In the genomic region with DNA sequence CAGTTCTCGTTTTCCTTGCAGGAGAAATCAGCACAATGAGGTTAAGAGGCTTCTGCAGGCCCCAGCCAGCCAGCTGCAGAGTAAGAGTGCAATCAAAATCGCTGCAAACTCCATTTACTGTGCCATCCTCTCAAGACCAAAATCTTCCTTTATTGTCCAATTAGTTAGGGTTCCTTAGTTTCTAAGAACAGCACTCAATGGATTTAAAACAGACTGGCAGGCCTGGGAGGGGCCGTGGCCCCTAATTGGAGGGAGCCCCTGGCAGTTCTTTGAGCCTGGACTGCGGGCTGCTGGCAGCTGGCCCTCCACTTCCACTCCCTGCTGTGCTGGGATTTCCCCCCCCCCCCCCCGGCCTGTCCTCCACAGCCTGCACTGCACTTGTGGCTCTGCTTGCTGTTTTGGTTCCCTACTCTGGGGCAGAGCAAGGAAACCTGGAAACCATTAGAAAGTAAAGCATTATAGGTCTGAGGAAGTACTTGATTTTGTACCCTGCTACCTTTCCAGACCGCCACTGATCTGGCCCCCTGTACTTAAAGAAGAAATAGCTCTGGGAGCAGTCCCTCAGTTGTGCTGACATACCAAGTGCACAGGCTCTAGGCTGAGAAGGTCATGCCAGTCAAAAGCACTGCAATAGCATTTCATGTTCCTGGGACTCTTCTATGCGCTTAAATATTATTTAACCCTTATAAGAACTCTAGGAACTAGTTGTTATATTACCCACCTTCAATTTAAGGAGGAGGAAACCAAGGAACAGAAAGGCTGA, we compare ENCODE assay signal across 12 cellular contexts.
DNase-seq lines count a peak whose midpoint lies in the region; ATAC-seq, FAIRE-seq and TF ChIP-seq lines count a peak whose summit lies in the region.
"Had no signal": no experiment of that assay in that cellular context is flagged by ENCODE, and none has a peak within 500 bp of the region (broad histone marks: within the 10 kb centered on the region; RNA-seq: fewer than 3 reads in every experiment).

No MANE protein-coding gene starts in this region.

- TF ChIP-seq CTCF in GM12878 (IDR thresholded peaks at IDR 0.05 in 2 of 3, conservative IDR thresholded peaks at IDR 0.05 in 1 of 3; ENCODE audit: control insufficient read depth in 2 of 3, extremely low read depth in 1 of 3, insufficient read depth in 1 of 3, low read depth in 3 of 3, low read length in 3 of 3) (no peak), GM10266 (IDR thresholded peaks at IDR 0.05; ENCODE audit: control insufficient read depth, insufficient read depth, low read depth, missing control alignments) (no peak)

- no peak overlapping the region for H3K4me3 Mint-ChIP-seq in activated CD4-positive, alpha-beta T cell treated with anti-CD3 and anti-CD28 coated beads, Interleukin-2, amount 10 ng/mL, durations not matched to agents 24 days and 14 days

- intact Hi-C loops in GM12878 (cut with micrococcal nuclease; ENCODE audit: unreplicated experiment) = no loop called here
- intact Hi-C loops in activated CD4-positive, alpha-beta T cell treated with anti-CD3 and anti-CD28 coated beads, Interleukin-2, amount 10 ng/mL, durations not matched to agents 24 days and 14 days (cut with micrococcal nuclease) = loop anchor here (10.0 kb wide), 1 partner anchor 332 kb away; no protein-coding TSS in a partner anchor

- H3K4me1 ChIP-seq in GM12878 (ENCODE audit: control insufficient read depth, insufficient read depth, low read length) = no peaks in the 10 kb centered on the region

- no peaks in the 10 kb centered on the region for H3K4me1 Mint-ChIP-seq in activated CD4-positive, alpha-beta T cell treated with anti-CD3 and anti-CD28 coated beads, Interleukin-2, amount 10 ng/mL, durations not matched to agents 24 days and 14 days

- H3K27me3 Mint-ChIP-seq in activated CD4-positive, alpha-beta T cell treated with anti-CD3 and anti-CD28 coated beads, Interleukin-2, amount 10 ng/mL, durations not matched to agents 24 days and 14 days = peaks cover 6% of the 10 kb centered on the region

- no peak for TF ChIP-seq EP300 in GM12878 (IDR thresholded peaks at IDR 0.05; ENCODE audit: borderline replicate concordance in 1 of 2, control insufficient read depth in 1 of 2, low read depth in 2 of 2, low read length in 2 of 2)

- no peak for TF ChIP-seq POLR2A in GM12878 (IDR thresholded peaks at IDR 0.05; ENCODE audit: low read depth, low read length)

- 0% methylated on average over 7 of the region's 7 CpGs for WGBS in GM12878 (ENCODE audit: insufficient coverage, insufficient replicate concordance, low lambda C conversion rate, missing lambda C conversion rate)

- POLR2A ChIA-PET in GM12878 (lab: Charles Lee) = no interaction called here

- no peaks in the 10 kb centered on the region for H4K20me1 ChIP-seq in GM12878 (ENCODE audit: control insufficient read depth, insufficient read depth)

- DNase-seq in DMS79 (lab: John Stamatoyannopoulos, UW) = peak; percentile 85
- peak; percentile 58 for DNase-seq in NCI-H1417 treated with DMSO at 0.1 percent for 48 hours (lab: John Stamatoyannopoulos, UW)
- no peak for DNase-seq in GM12878 (ENCODE audit: low read depth, low spot score)
- peak; percentile 63 for DNase-seq in midbrain (lab: John Stamatoyannopoulos, UW)
- DNase-seq in SIG-M5 treated with dmso at 0.1 percent for 504 hours (lab: John Stamatoyannopoulos, UW; ENCODE audit: unreplicated experiment) = no peak
- DNase-seq in activated CD4-positive, alpha-beta T cell treated with anti-CD3 and anti-CD28 coated beads, Interleukin-2, amount 10 ng/mL, durations not matched to agents 24 days and 14 days = no peak
- no peak for DNase-seq in mesenteric fat pad (ENCODE audit: low spot score)
- no peak for DNase-seq in GM10266 (ENCODE audit: extremely low spot score)

- H3K9me3 ChIP-seq in GM12878 (replicated peaks; ENCODE audit: control insufficient read depth, insufficient read depth, low read length) = no peaks in the 10 kb centered on the region
- H3K9me3 ChIP-seq: suprapubic skin had no signal

- H3K4me3 ChIP-seq in GM12878 = no peak overlapping the region
- H3K4me3 ChIP-seq: lung, suprapubic skin had no signal

- no peak overlapping the region for H3K27ac Mint-ChIP-seq in activated CD4-positive, alpha-beta T cell treated with anti-CD3 and anti-CD28 coated beads, Interleukin-2, amount 10 ng/mL, durations not matched to agents 24 days and 14 days

- H3K36me3 ChIP-seq in GM12878 (ENCODE audit: control insufficient read depth in 2 of 2, insufficient read depth in 2 of 2, low read length in 1 of 2) = no peaks in the 10 kb centered on the region
- H3K36me3 ChIP-seq: suprapubic skin had no signal

- CTCF ChIA-PET in GM12878 (lab: Yijun Ruan, JAX) = interaction anchor here (7.0 kb wide), 1 partner anchor 122 kb away, joined by 89 read pairs; no protein-coding TSS in a partner anchor

- 0 out of 3 replicates have a peak, but pooled peaks have one; percentile 28 for ATAC-seq in GM12878

- RAD21 ChIA-PET in GM12878 (lab: Charles Lee; ENCODE audit: unreplicated experiment) = no interaction called here

- H3K4me2 ChIP-seq in GM12878 (ENCODE audit: control insufficient read depth, insufficient read depth) = no peak overlapping the region

- SMC1A ChIA-PET in GM12878 (lab: Charles Lee; ENCODE audit: uncharacterized antibody, unreplicated experiment) = no interaction called here

- no peak for TF ChIP-seq RAD21 in GM12878 (IDR thresholded peaks at IDR 0.05; ENCODE audit: insufficient read depth, low read depth, low read length)

- H3K27me3 ChIP-seq in GM12878 (replicated peaks in 1 of 2; ENCODE audit: control insufficient read depth in 2 of 2, insufficient read depth in 2 of 2, low read length in 1 of 2) = peaks cover 0 to 3% of the 10 kb centered on the region in 2 experiments; a peak in 1 of 4 replicates
- H3K27me3 ChIP-seq: suprapubic skin had no signal

- H3K27ac ChIP-seq in GM12878 (ENCODE audit: control insufficient read depth, insufficient read depth) = no peak overlapping the region
- H3K27ac ChIP-seq: suprapubic skin had no signal

- no peak overlapping the region for H3K9ac ChIP-seq in GM12878 (ENCODE audit: control insufficient read depth, insufficient read depth, low read length)

- no peak for FAIRE-seq in GM12878 (lab: Jason Lieb, UNC)
- FAIRE-seq: D721Med, endothelial cell of umbilical vein had no signal

- no peaks in the 10 kb centered on the region for H3K79me2 ChIP-seq in GM12878 (ENCODE audit: control insufficient read depth, insufficient read depth, low read length)

- BruUV-seq in GM12878 (replicated peaks; lab: Mats Ljungman, UMichigan) = no TSS peak

- no peaks in the 10 kb centered on the region for H3K9me3 Mint-ChIP-seq in activated CD4-positive, alpha-beta T cell treated with anti-CD3 and anti-CD28 coated beads, Interleukin-2, amount 10 ng/mL, durations not matched to agents 24 days and 14 days

- H3K36me3 Mint-ChIP-seq in activated CD4-positive, alpha-beta T cell treated with anti-CD3 and anti-CD28 coated beads, Interleukin-2, amount 10 ng/mL, durations not matched to agents 24 days and 14 days (ENCODE audit: low read depth) = no peaks in the 10 kb centered on the region

- no peak overlapping the region for H2AFZ ChIP-seq in GM12878 (ENCODE audit: control insufficient read depth, low read depth, low read length)

- in situ Hi-C loops in GM12878 (cut with MboI) = loop anchor here (10.0 kb wide), 1 partner anchor 488 kb away; no protein-coding TSS in a partner anchor

TF ChIP-seq in GM12878, 131 proteins besides CTCF, POLR2A, EP300 and RAD21:
- no peak for TF ChIP-seq CBX5 (IDR thresholded peaks at IDR 0.05; ENCODE audit: low read depth)
- TF ChIP-seq, protein P1, sequence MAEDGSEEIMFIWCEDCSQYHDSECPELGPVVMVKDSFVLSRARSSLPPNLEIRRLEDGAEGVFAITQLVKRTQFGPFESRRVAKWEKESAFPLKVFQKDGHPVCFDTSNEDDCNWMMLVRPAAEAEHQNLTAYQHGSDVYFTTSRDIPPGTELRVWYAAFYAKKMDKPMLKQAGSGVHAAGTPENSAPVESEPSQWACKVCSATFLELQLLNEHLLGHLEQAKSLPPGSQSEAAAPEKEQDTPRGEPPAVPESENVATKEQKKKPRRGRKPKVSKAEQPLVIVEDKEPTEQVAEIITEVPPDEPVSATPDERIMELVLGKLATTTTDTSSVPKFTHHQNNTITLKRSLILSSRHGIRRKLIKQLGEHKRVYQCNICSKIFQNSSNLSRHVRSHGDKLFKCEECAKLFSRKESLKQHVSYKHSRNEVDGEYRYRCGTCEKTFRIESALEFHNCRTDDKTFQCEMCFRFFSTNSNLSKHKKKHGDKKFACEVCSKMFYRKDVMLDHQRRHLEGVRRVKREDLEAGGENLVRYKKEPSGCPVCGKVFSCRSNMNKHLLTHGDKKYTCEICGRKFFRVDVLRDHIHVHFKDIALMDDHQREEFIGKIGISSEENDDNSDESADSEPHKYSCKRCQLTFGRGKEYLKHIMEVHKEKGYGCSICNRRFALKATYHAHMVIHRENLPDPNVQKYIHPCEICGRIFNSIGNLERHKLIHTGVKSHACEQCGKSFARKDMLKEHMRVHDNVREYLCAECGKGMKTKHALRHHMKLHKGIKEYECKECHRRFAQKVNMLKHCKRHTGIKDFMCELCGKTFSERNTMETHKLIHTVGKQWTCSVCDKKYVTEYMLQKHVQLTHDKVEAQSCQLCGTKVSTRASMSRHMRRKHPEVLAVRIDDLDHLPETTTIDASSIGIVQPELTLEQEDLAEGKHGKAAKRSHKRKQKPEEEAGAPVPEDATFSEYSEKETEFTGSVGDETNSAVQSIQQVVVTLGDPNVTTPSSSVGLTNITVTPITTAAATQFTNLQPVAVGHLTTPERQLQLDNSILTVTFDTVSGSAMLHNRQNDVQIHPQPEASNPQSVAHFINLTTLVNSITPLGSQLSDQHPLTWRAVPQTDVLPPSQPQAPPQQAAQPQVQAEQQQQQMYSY (CRISPR knock-in tag; IDR thresholded peaks at IDR 0.05) = no peak
- no peak for TF ChIP-seq KAT2A (conservative IDR thresholded peaks at IDR 0.05; ENCODE audit: control insufficient read depth, low read depth, low read length)
- no peak for TF ChIP-seq FOS (IDR thresholded peaks at IDR 0.05; ENCODE audit: borderline replicate concordance, extremely low read depth, insufficient read length)
- TF ChIP-seq POLR2AphosphoS5 (IDR thresholded peaks at IDR 0.05; ENCODE audit: low read length) = no peak

Comparison
In these comparisons a context has a peak if more than half of its experiments do, and no peak if none do; other contexts are left out.
1. DNase-seq: peak in DMS79 (single experiment), NCI-H1417 treated with DMSO at 0.1 percent for 48 hours (single experiment) and midbrain (single experiment); none in GM12878 (single experiment), SIG-M5 treated with dmso at 0.1 percent for 504 hours (single experiment), activated CD4-positive, alpha-beta T cell treated with anti-CD3 and anti-CD28 coated beads, Interleukin-2, amount 10 ng/mL, durations not matched to agents 24 days and 14 days (single experiment), mesenteric fat pad (single experiment) and GM10266 (single experiment).